Comparison of ENCODE assay signal across 9 cellular contexts in the genomic region with DNA sequence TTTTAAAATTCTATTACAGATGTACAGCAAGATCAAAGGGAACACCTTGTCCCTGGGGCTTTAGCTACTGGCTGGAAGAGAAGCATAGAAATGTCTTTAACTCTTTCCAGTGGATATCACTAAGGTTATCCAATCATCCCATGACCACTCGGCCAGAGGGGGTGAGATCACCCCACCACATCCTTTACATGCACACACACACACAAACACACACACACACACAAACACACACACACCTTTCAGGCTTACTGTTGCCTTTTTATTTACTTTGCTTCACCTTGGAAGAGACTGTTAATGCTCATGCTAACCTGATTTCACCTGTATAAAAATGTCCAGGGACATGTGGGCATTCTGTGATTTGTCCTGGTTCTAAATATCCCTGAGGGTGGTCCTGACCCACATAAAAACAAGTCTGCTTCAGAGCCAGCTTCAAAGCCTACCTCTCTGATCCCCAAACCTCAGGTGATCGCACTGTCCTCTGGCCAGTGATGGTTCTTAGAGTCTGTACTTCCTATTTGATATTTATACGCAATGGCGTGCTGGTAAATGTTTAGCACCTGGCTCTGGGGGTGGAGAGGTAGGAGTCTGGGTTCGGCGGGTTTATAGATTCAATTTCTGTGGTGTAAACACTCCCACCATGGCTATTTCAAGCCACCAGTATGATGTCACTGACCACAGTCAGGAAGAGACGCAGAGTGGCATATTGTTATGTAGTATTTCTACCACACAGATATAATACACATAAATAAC.
DNase-seq lines count a peak whose midpoint lies in the region; ATAC-seq and TF ChIP-seq lines count a peak whose summit lies in the region.
"Had no signal": no experiment of that assay in that cellular context is flagged by ENCODE, and none has a peak within 500 bp of the region (broad histone marks: within the 10 kb centered on the region; RNA-seq: fewer than 3 reads in every experiment).

No MANE protein-coding gene starts in this region.

- ATAC-seq in HG02981 (IDR thresholded peaks at IDR 0.05; ENCODE audit: unreplicated experiment) = peak; percentile 89
- no peak for ATAC-seq in PC-3

- H3K36me3 ChIP-seq in OCI-LY1 (ENCODE audit: insufficient read depth, low read length) = no peaks in the 10 kb centered on the region
- no peaks in the 10 kb centered on the region for H3K36me3 ChIP-seq in PC-3 (ENCODE audit: low read depth, low read length)

- no peak overlapping the region for H3K4me3 ChIP-seq in OCI-LY1 (ENCODE audit: low read depth, low read length, poor library complexity, severe bottlenecking)
- H3K4me3 ChIP-seq in PC-3 (ENCODE audit: low read length) = no peak overlapping the region

- H3K9me2 ChIP-seq in OCI-LY1 (ENCODE audit: low read depth, low read length) (no peaks in the 10 kb centered on the region), PC-3 (replicated peaks; ENCODE audit: low read length) (no peaks in the 10 kb centered on the region)

- H3K4me1 ChIP-seq in OCI-LY1 (ENCODE audit: insufficient read depth, low read length, severe bottlenecking) (peaks cover 11% of the 10 kb centered on the region), PC-3 (ENCODE audit: insufficient read depth, low read length) (peaks cover 28% of the 10 kb centered on the region)

- H3K27ac ChIP-seq in OCI-LY1 (ENCODE audit: low read depth, low read length, poor library complexity, severe bottlenecking) = no peak overlapping the region
- no peak overlapping the region for H3K27ac ChIP-seq in PC-3 (ENCODE audit: low read length)

- H3K79me2 ChIP-seq in OCI-LY1 (ENCODE audit: insufficient read depth, low read length) = no peaks in the 10 kb centered on the region
- H3K79me2 ChIP-seq in PC-3 (ENCODE audit: low read length) = no peaks in the 10 kb centered on the region

- H3K9ac ChIP-seq in OCI-LY1 (ENCODE audit: low read length) (no peak overlapping the region), PC-3 (ENCODE audit: low read length) (no peak overlapping the region)

- DNase-seq in DMS53 treated with DMSO at 0.1 percent for 48 hours (lab: John Stamatoyannopoulos, UW; ENCODE audit: unreplicated experiment) (peak; percentile 32), GM19240 (ENCODE audit: insufficient read length, low spot score) (peak; percentile 9), GOT3 (lab: John Stamatoyannopoulos, UW) (no peak), PC-3 (no peak), iPS-NIHi7 (ENCODE audit: extremely low spot score) (no peak), cerebellar cortex (ENCODE audit: low spot score) (no peak)
- DNase-seq: NCI-H1417 treated with DMSO at 0.1 percent for 48 hours had no signal

- H3K9me3 ChIP-seq in OCI-LY1 (ENCODE audit: low read length) (no peaks in the 10 kb centered on the region), PC-3 (ENCODE audit: low read length) (no peaks in the 10 kb centered on the region)

- CTCF ChIA-PET in PC-3 (lab: Charles Lee) = no interaction called here

- no peak for TF ChIP-seq CTCF in OCI-LY1 (IDR thresholded peaks at IDR 0.05; ENCODE audit: low read length)
- no peak for TF ChIP-seq CTCF in PC-3 (conservative IDR thresholded peaks at IDR 0.05; ENCODE audit: low read depth, low read length)

- H4K20me1 ChIP-seq in OCI-LY1 (ENCODE audit: insufficient read depth, low read length) (no peaks in the 10 kb centered on the region), PC-3 (ENCODE audit: low read length) (no peaks in the 10 kb centered on the region)

- intact Hi-C loops in PC-3 (cut with micrococcal nuclease) = loop anchor here (5.0 kb wide), 3 partner anchors 103 to 302 kb away; a partner anchor contains a TSS

- H3K4me2 ChIP-seq in OCI-LY1 (ENCODE audit: low read length) (peak overlapping the region; percentile 25; the same call in 1 of the 2 replicates), PC-3 (ENCODE audit: low read length) (no peak overlapping the region)

- POLR2A ChIA-PET in PC-3 (lab: Charles Lee; ENCODE audit: unreplicated experiment) = no interaction called here

- no TSS peak for BruUV-seq in PC-3 (replicated peaks; lab: Mats Ljungman, UMichigan)

- no peaks in the 10 kb centered on the region for H3F3A ChIP-seq in OCI-LY1 (ENCODE audit: insufficient read depth, low read length)
- H3F3A ChIP-seq in PC-3 (ENCODE audit: low read length, unreplicated experiment) = peaks cover 3% of the 10 kb centered on the region

- H2AFZ ChIP-seq in OCI-LY1 (ENCODE audit: low read length) = no peak overlapping the region
- H2AFZ ChIP-seq in PC-3 (ENCODE audit: low read length) = no peak overlapping the region

- H3K27me3 ChIP-seq in OCI-LY1 (ENCODE audit: insufficient read depth, low read length) = no peaks in the 10 kb centered on the region
- H3K27me3 ChIP-seq in PC-3 (ENCODE audit: low read length) = no peaks in the 10 kb centered on the region

Comparison
In these comparisons a context has a peak if more than half of its experiments do, and no peak if none do; other contexts are left out.
1. DNase-seq: peak in DMS53 treated with DMSO at 0.1 percent for 48 hours (single experiment) and GM19240 (single experiment); none in GOT3 (single experiment), PC-3 (single experiment), iPS-NIHi7 (single experiment) and cerebellar cortex (single experiment).